25 cellular contexts compared by ENCODE assay signal in genomic region chr9:83198336-83198735, GRCh38.
DNase-seq lines count a peak whose midpoint lies in the region; ATAC-seq and TF ChIP-seq lines count a peak whose summit lies in the region.
"Had no signal": no experiment of that assay in that cellular context is flagged by ENCODE, and none has a peak within 500 bp of the region (broad histone marks: within the 10 kb centered on the region; RNA-seq: fewer than 3 reads in every experiment).

No MANE protein-coding gene starts in this region.

- DNase-seq in NCI-H1694 treated with DMSO at 0.1 percent for 48 hours (lab: John Stamatoyannopoulos, UW) (peak; percentile 35), NCI-H1694 (lab: John Stamatoyannopoulos, UW) (no peak), NCI-H146 treated with DMSO at 0.1 percent for 48 hours (lab: John Stamatoyannopoulos, UW; ENCODE audit: unreplicated experiment) (peak; percentile 42), WTC11 (ENCODE audit: low spot score) (no peak), progenitor cell of endocrine pancreas (ENCODE audit: low spot score, unreplicated experiment) (no peak), NCI-H526 treated with DMSO at 0.1 percent for 48 hours (lab: John Stamatoyannopoulos, UW) (no peak), mucosa of gallbladder (ENCODE audit: low spot score) (no peak)
- DNase-seq: activated CD4-positive, alpha-beta T cell treated with anti-CD3 and anti-CD28 coated beads, Interleukin-2, amount 50 U/mL, for 4 hours; activated CD8-positive, alpha-beta memory T cell treated with anti-CD3 and anti-CD28 coated beads, Interleukin-2, amount 10 ng/mL, durations not matched to agents 7 days and 5 days; activated T-cell treated with anti-CD3 and anti-CD28 coated beads, Interleukin-2, amount 50 U/mL, for 4 hours; caudate nucleus; islet precursor cell; Kasumi-1; left lung; NCI-H2029; nephron progenitor cell; PC-9; stimulated activated naive CD4-positive, alpha-beta T cell; upper lobe of right lung had no signal

- ATAC-seq in WTC11 (peak; percentile 80), HG03196 (IDR thresholded peaks at IDR 0.05; ENCODE audit: unreplicated experiment) (no peak)
- ATAC-seq: activated CD4-positive, CD25-positive, alpha-beta regulatory T cell treated with anti-CD3 and anti-CD28 coated beads, Interleukin-2, amount 50 U/mL, for 24 hours; activated CD8-positive, alpha-beta memory T cell treated with anti-CD3 and anti-CD28 coated beads, Interleukin-2, amount 10 ng/mL, durations not matched to agents 7 days and 5 days; activated T-cell treated with anti-CD3 and anti-CD28 coated beads, Interleukin-2, amount 50 U/mL, for 4 hours; esophagus mucosa; left lung; Right ventricle myocardium inferior; upper lobe of right lung had no signal

- H3K9me3 Mint-ChIP-seq in WTC11 (no peaks in the 10 kb centered on the region), progenitor cell of endocrine pancreas (ENCODE audit: low read depth) (no peaks in the 10 kb centered on the region)
- H3K9me3 Mint-ChIP-seq: activated T-cell treated with anti-CD3 and anti-CD28 coated beads, Interleukin-2, amount 50 U/mL, for 4 hours; memory B cell; nephron progenitor cell; T-helper 1 cell treated with Interleukin-12 subunit alpha and Interleukin-12 subunit beta and Interleukin-4 antibody, amounts not matched to agents 30 μg/mL and 1 μg/mL, for 36 hours had no signal

- CTCF ChIA-PET in WTC11 (lab: Charles Lee): interaction anchor here (1.2 to 1.9 kb wide), 2 partner anchors 22 to 136 kb away, joined by 3 to 14 read pairs; no protein-coding TSS in a partner anchor

- no peak for TF ChIP-seq CTCF in WTC11 (IDR thresholded peaks at IDR 0.05)
- TF ChIP-seq CTCF in progenitor cell of endocrine pancreas (IDR thresholded peaks at IDR 0.05; ENCODE audit: unreplicated experiment): no peak

- H3K4me1 Mint-ChIP-seq in WTC11 (peaks cover 23% of the 10 kb centered on the region), progenitor cell of endocrine pancreas (ENCODE audit: low read depth) (peaks cover 15% of the 10 kb centered on the region)
- H3K4me1 Mint-ChIP-seq: activated CD8-positive, alpha-beta memory T cell treated with anti-CD3 and anti-CD28 coated beads, Interleukin-2, amount 10 ng/mL, durations not matched to agents 7 days and 5 days; memory B cell had no signal

- POLR2A ChIA-PET in WTC11 (lab: Charles Lee): no interaction called here

- 0 out of 2 replicates have a peak overlapping the region, but pooled peaks have one; percentile 28 for H3K27ac Mint-ChIP-seq in WTC11
- H3K27ac Mint-ChIP-seq in progenitor cell of endocrine pancreas: peak overlapping the region; percentile 1
- H3K27ac Mint-ChIP-seq: activated CD8-positive, alpha-beta memory T cell treated with anti-CD3 and anti-CD28 coated beads, Interleukin-2, amount 10 ng/mL, durations not matched to agents 7 days and 5 days; memory B cell; T-helper 1 cell treated with Interleukin-12 subunit alpha and Interleukin-12 subunit beta and Interleukin-4 antibody, amounts not matched to agents 30 μg/mL and 1 μg/mL, for 36 hours had no signal

- H3K27me3 Mint-ChIP-seq in WTC11 (ENCODE audit: low read depth) (no peaks in the 10 kb centered on the region), progenitor cell of endocrine pancreas (peaks cover 5% of the 10 kb centered on the region)
- H3K27me3 Mint-ChIP-seq: activated CD8-positive, alpha-beta memory T cell treated with anti-CD3 and anti-CD28 coated beads, Interleukin-2, amount 10 ng/mL, durations not matched to agents 7 days and 5 days; memory B cell had no signal

- no peak overlapping the region for H3K4me3 Mint-ChIP-seq in WTC11
- H3K4me3 Mint-ChIP-seq in progenitor cell of endocrine pancreas (ENCODE audit: low read depth): no peak overlapping the region
- H3K4me3 Mint-ChIP-seq: activated CD8-positive, alpha-beta memory T cell treated with anti-CD3 and anti-CD28 coated beads, Interleukin-2, amount 10 ng/mL, durations not matched to agents 7 days and 5 days; activated T-cell treated with anti-CD3 and anti-CD28 coated beads, Interleukin-2, amount 50 U/mL, for 4 hours; memory B cell; nephron progenitor cell; T-helper 1 cell treated with Interleukin-12 subunit alpha and Interleukin-12 subunit beta and Interleukin-4 antibody, amounts not matched to agents 30 μg/mL and 1 μg/mL, for 36 hours had no signal

- H3K36me3 Mint-ChIP-seq in WTC11 (no peaks in the 10 kb centered on the region), progenitor cell of endocrine pancreas (ENCODE audit: insufficient read depth) (no peaks in the 10 kb centered on the region)
- H3K36me3 Mint-ChIP-seq: activated CD8-positive, alpha-beta memory T cell treated with anti-CD3 and anti-CD28 coated beads, Interleukin-2, amount 10 ng/mL, durations not matched to agents 7 days and 5 days; memory B cell had no signal

TF ChIP-seq in WTC11, 78 proteins besides CTCF, POLR2A, EP300 and RAD21:
- no peak for TF ChIP-seq HMGA2 (CRISPR knock-in tag; IDR thresholded peaks at IDR 0.05)
- TF ChIP-seq ZNF423 (CRISPR knock-in tag; IDR thresholded peaks at IDR 0.05): peak; percentile 95

Comparison
In these comparisons a context has a peak if more than half of its experiments do, and no peak if none do; other contexts are left out.
1. DNase-seq: peak in NCI-H1694 treated with DMSO at 0.1 percent for 48 hours (single experiment) and NCI-H146 treated with DMSO at 0.1 percent for 48 hours (single experiment); none in NCI-H1694 (single experiment), WTC11 (single experiment), progenitor cell of endocrine pancreas (single experiment), NCI-H526 treated with DMSO at 0.1 percent for 48 hours (single experiment) and mucosa of gallbladder (single experiment).